ENCODE assay signal across 14 cellular contexts in genomic region chr3:40055956-40056355, GRCh38.
DNase-seq lines count a peak whose midpoint lies in the region; ATAC-seq and TF ChIP-seq lines count a peak whose summit lies in the region.
"Had no signal": no experiment of that assay in that cellular context is flagged by ENCODE, and none has a peak within 500 bp of the region (broad histone marks: within the 10 kb centered on the region; RNA-seq: fewer than 3 reads in every experiment).

No MANE protein-coding gene starts in this region.

- peaks cover 3% of the 10 kb centered on the region for H3K27me3 Mint-ChIP-seq in HFFc6 (ENCODE audit: insufficient read depth)
- peaks cover 17% of the 10 kb centered on the region for H3K27me3 Mint-ChIP-seq in CD4-positive, alpha-beta T cell

- no peak for ATAC-seq in CD4-positive, alpha-beta T cell (ENCODE audit: poor library complexity)
- no peak for ATAC-seq in HG02623 (IDR thresholded peaks at IDR 0.05; ENCODE audit: unreplicated experiment)
- ATAC-seq: A549, K562 had no signal

- POLR2A ChIA-PET in CD4-positive, alpha-beta T cell (lab: Charles Lee): no interaction called here

- DNase-seq in HFFc6 (no peak), fibroblast of peridontal ligament (ENCODE audit: extremely low read depth) (peak; percentile 72), cardiac septum (ENCODE audit: low spot score) (no peak), mesenteric fat pad (ENCODE audit: low spot score) (no peak)
- DNase-seq in CD4-positive, alpha-beta T cell: no peak
- DNase-seq: DMS79, GOT3, H9 had no signal

- peaks cover 54% of the 10 kb centered on the region for H3K4me1 Mint-ChIP-seq in HFFc6 (ENCODE audit: low read depth)
- H3K4me1 Mint-ChIP-seq in CD4-positive, alpha-beta T cell (ENCODE audit: low read depth): no peaks in the 10 kb centered on the region
- H3K4me1 Mint-ChIP-seq: CD14-positive monocyte had no signal

- intact Hi-C loops in CD4-positive, alpha-beta T cell (cut with DNase I, micrococcal nuclease): no loop called here
- intact Hi-C loops in cardiac septum (cut with DNase I): no loop called here

- peaks cover 2% of the 10 kb centered on the region for H3K9me3 Mint-ChIP-seq in HFFc6
- H3K9me3 Mint-ChIP-seq in CD4-positive, alpha-beta T cell: peaks cover 7% of the 10 kb centered on the region

- no peaks in the 10 kb centered on the region for H3K9me3 ChIP-seq in skeletal muscle satellite cell (replicated peaks; ENCODE audit: low read length)
- H3K9me3 ChIP-seq in CD4-positive, alpha-beta T cell (ENCODE audit: control insufficient read depth, low read length): no peaks in the 10 kb centered on the region
- H3K9me3 ChIP-seq: A549 had no signal

- H3K27ac ChIP-seq in cingulate gyrus (ENCODE audit: low read depth, low read length): peak overlapping the region; percentile 57
- H3K27ac ChIP-seq in CD4-positive, alpha-beta T cell (ENCODE audit: low read depth, low read length): no peak overlapping the region
- H3K27ac ChIP-seq: A549 had no signal

- H3K27me3 ChIP-seq in skeletal muscle satellite cell (ENCODE audit: control insufficient read depth, insufficient read depth, low read length): no peaks in the 10 kb centered on the region
- no peaks in the 10 kb centered on the region for H3K27me3 ChIP-seq in CD4-positive, alpha-beta T cell (ENCODE audit: control insufficient read depth, insufficient read depth, low read length)

- no peak for TF ChIP-seq CTCF in HFFc6 (IDR thresholded peaks at IDR 0.05)
- TF ChIP-seq CTCF in CD4-positive, alpha-beta T cell (IDR thresholded peaks at IDR 0.05): no peak

- no peak overlapping the region for H3K4me3 ChIP-seq in skeletal muscle satellite cell (ENCODE audit: low read length)
- H3K4me3 ChIP-seq: A549, K562 had no signal

- H3K4me2 ChIP-seq in skeletal muscle satellite cell (ENCODE audit: low read length): no peak overlapping the region
- H3K4me2 ChIP-seq: A549 had no signal

- H3K9ac ChIP-seq in skeletal muscle satellite cell (ENCODE audit: low read depth, low read length): peak overlapping the region; percentile 14

- H3K36me3 Mint-ChIP-seq in HFFc6 (ENCODE audit: low read depth): peaks cover 3% of the 10 kb centered on the region
- H3K36me3 Mint-ChIP-seq in CD4-positive, alpha-beta T cell (ENCODE audit: low read depth): no peaks in the 10 kb centered on the region
- H3K36me3 Mint-ChIP-seq: CD14-positive monocyte had no signal

- H3K36me3 ChIP-seq in skeletal muscle satellite cell (ENCODE audit: insufficient read depth, low read length): no peaks in the 10 kb centered on the region

- H3K4me3 Mint-ChIP-seq in HFFc6: no peak overlapping the region; the same call in 1 of the 2 replicates
- H3K4me3 Mint-ChIP-seq in CD4-positive, alpha-beta T cell: no peak overlapping the region
- H3K4me3 Mint-ChIP-seq: CD14-positive monocyte, H9 had no signal

- H3K27ac Mint-ChIP-seq in HFFc6: peak overlapping the region; percentile 94
- no peak overlapping the region for H3K27ac Mint-ChIP-seq in CD4-positive, alpha-beta T cell
- H3K27ac Mint-ChIP-seq: CD14-positive monocyte, H9 had no signal

- H3K4me1 ChIP-seq in skeletal muscle satellite cell (ENCODE audit: control insufficient read depth, insufficient read depth, low read length): peaks cover 33% of the 10 kb centered on the region
- H3K4me1 ChIP-seq: A549 had no signal

- CTCF ChIA-PET in CD4-positive, alpha-beta T cell (lab: Charles Lee): interaction anchor here (1.1 to 1.2 kb wide), 2 partner anchors 13 to 44 kb away, joined by 3 read pairs; no protein-coding TSS in a partner anchor
